Comparison of ENCODE assay signal across 16 cellular contexts in the genomic region with DNA sequence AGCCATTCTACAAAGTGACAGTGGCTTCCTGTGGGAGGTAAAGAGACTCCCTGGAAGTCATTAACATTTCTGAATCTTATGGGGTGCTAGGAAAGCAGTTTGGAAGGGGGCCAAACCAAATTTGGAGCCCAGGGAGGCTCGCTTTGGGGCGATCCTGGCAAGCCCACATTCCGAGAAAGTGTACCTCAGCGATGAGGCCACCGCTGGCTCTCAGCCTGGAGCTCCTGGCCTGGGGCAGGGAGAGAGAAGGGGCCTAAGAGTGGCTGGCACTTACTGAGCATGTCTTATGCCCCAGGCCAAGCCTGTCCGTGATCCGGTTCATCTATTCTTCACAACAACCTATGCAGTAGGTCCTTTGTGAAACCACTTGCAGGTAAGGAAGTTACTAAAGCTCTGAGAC.
DNase-seq lines count a peak whose midpoint lies in the region; ATAC-seq, FAIRE-seq and TF ChIP-seq lines count a peak whose summit lies in the region.
"Had no signal": no experiment of that assay in that cellular context is flagged by ENCODE, and none has a peak within 500 bp of the region (broad histone marks: within the 10 kb centered on the region; RNA-seq: fewer than 3 reads in every experiment).

No MANE protein-coding gene starts in this region.

- H3K27ac Mint-ChIP-seq in GM23338 = no peak overlapping the region
- H3K27ac Mint-ChIP-seq in WTC11 = no peak overlapping the region

- H3K9me3 ChIP-seq in keratinocyte (ENCODE audit: control insufficient read depth, low read depth, low read length) (no peaks in the 10 kb centered on the region), upper lobe of left lung (no peaks in the 10 kb centered on the region)

- peaks cover 9% of the 10 kb centered on the region; the same call in 1 of the 2 replicates for H3K9me2 ChIP-seq in GM23338 (ENCODE audit: insufficient read depth)

- no peaks in the 10 kb centered on the region for H3F3A ChIP-seq in GM23338 (replicated peaks; ENCODE audit: low read depth)

- no peak overlapping the region for H3K9ac ChIP-seq in keratinocyte (ENCODE audit: control insufficient read depth, extremely low read depth, insufficient read depth, low read length)

- no peak for FAIRE-seq in keratinocyte (lab: Jason Lieb, UNC)
- FAIRE-seq: GM19239 had no signal

- dilution Hi-C loops in keratinocyte (cut with MboI; ENCODE audit: extremely low pct_ligation_motif_present, low sequenced_read_pairs) = no loop called here

- DNase-seq in GM23338 (ENCODE audit: low spot score) = no peak
- no peak for DNase-seq in WTC11 (ENCODE audit: low spot score)
- DNase-seq in keratinocyte (ENCODE audit: low read depth, low spot score) = peak; percentile 33
- peak; percentile 45 for DNase-seq in upper lobe of left lung
- no peak for DNase-seq in NCI-H748 (lab: John Stamatoyannopoulos, UW; ENCODE audit: unreplicated experiment)
- no peak for DNase-seq in left cardiac atrium
- DNase-seq: DMS 273 treated with DMSO at 0.1 percent for 48 hours, H7, NCI-H1417 treated with DMSO at 0.1 percent for 48 hours, NCI-H2029, NCI-H524, Right ventricle myocardium superior had no signal

- no peaks in the 10 kb centered on the region; the same call in 2 of the 3 replicates for H3K9me3 Mint-ChIP-seq in GM23338
- H3K9me3 Mint-ChIP-seq in WTC11 = peaks cover 3% of the 10 kb centered on the region; the same call in 1 of the 2 replicates

- H3K27me3 ChIP-seq in GM23338 (ENCODE audit: insufficient read depth) = no peaks in the 10 kb centered on the region
- no peaks in the 10 kb centered on the region for H3K27me3 ChIP-seq in keratinocyte (ENCODE audit: control insufficient read depth, extremely low read depth, insufficient read depth, low read length)
- H3K27me3 ChIP-seq in upper lobe of left lung = no peaks in the 10 kb centered on the region

- no peak for TF ChIP-seq POLR2A in upper lobe of left lung (IDR thresholded peaks at IDR 0.05)

- ATAC-seq in GM23338 = no peak
- ATAC-seq in WTC11 = no peak
- peak in 1 of 2 donors; percentile 27 for ATAC-seq in upper lobe of left lung (ENCODE audit: low FRiP score in 2 of 2)
- ATAC-seq in left cardiac atrium = no peak
- no peak for ATAC-seq in HG02571 (IDR thresholded peaks at IDR 0.05; ENCODE audit: unreplicated experiment)

- intact Hi-C loops in left cardiac atrium (cut with DNase I) = no loop called here

- H3K36me3 ChIP-seq in GM23338 (ENCODE audit: insufficient read depth) = no peaks in the 10 kb centered on the region
- H3K36me3 ChIP-seq in keratinocyte (ENCODE audit: control insufficient read depth in 2 of 2, extremely low read depth in 1 of 2, insufficient read depth in 2 of 2, low read length in 2 of 2) = no peaks in the 10 kb centered on the region
- H3K36me3 ChIP-seq in upper lobe of left lung = no peaks in the 10 kb centered on the region

- no peaks in the 10 kb centered on the region for H3K9me1 ChIP-seq in keratinocyte (ENCODE audit: control insufficient read depth, extremely low read depth, insufficient read depth, low read length)

- H3K4me3 Mint-ChIP-seq in GM23338 (no peak overlapping the region), WTC11 (no peak overlapping the region)

- H3K4me1 Mint-ChIP-seq in GM23338 = peaks cover 14% of the 10 kb centered on the region
- H3K4me1 Mint-ChIP-seq in WTC11 = peaks cover 13% of the 10 kb centered on the region

- H3K4me2 ChIP-seq in GM23338 (no peak overlapping the region), keratinocyte (ENCODE audit: control insufficient read depth, extremely low read depth, insufficient read depth, low read depth, low read length) (peak overlapping the region; percentile 22)

- H3K27me3 Mint-ChIP-seq in GM23338 (ENCODE audit: insufficient read depth, low read depth, poor library complexity) (peaks cover 3% of the 10 kb centered on the region), WTC11 (ENCODE audit: low read depth) (no peaks in the 10 kb centered on the region)

- TF ChIP-seq CTCF in GM23338 (conservative IDR thresholded peaks at IDR 0.05; ENCODE audit: low read depth in 2 of 2) (no peak), WTC11 (IDR thresholded peaks at IDR 0.05) (no peak), keratinocyte (optimal IDR thresholded peaks at IDR 0.05 in 1 of 3, IDR thresholded peaks at IDR 0.05 in 1 of 3, conservative IDR thresholded peaks at IDR 0.05 in 1 of 3; ENCODE audit: extremely low read depth in 1 of 3, insufficient read depth in 2 of 3, low read length in 3 of 3) (no peak), upper lobe of left lung (IDR thresholded peaks at IDR 0.05) (no peak)

- no peak overlapping the region for H3K4me3 ChIP-seq in GM23338
- H3K4me3 ChIP-seq in keratinocyte (ENCODE audit: control insufficient read depth in 2 of 3, extremely low read depth in 1 of 3, insufficient read depth in 2 of 3, low read depth in 1 of 3, low read length in 3 of 3) = no peak overlapping the region
- H3K4me3 ChIP-seq in upper lobe of left lung = no peak overlapping the region
- H3K4me3 ChIP-seq: SK-N-MC had no signal

- 58 to 87% methylated on average over 7 of the region's 7 CpGs for WGBS in upper lobe of left lung, 2 donors

- 0 out of 3 replicates have a peak, but pooled peaks cover 2% of the 10 kb centered on the region for H3K36me3 Mint-ChIP-seq in GM23338 (ENCODE audit: low read depth)
- no peaks in the 10 kb centered on the region for H3K36me3 Mint-ChIP-seq in WTC11

- TF ChIP-seq EP300 in upper lobe of left lung (IDR thresholded peaks at IDR 0.05) = no peak

- CTCF ChIA-PET in WTC11 (lab: Charles Lee) = interaction anchor here (1.5 kb wide), 1 partner anchor 317 kb away, joined by 5 read pairs; no protein-coding TSS in a partner anchor

- POLR2A ChIA-PET in WTC11 (lab: Charles Lee) = no interaction called here

- no peak overlapping the region for H3K27ac ChIP-seq in GM23338 (ENCODE audit: low read depth)
- H3K27ac ChIP-seq in keratinocyte (ENCODE audit: control insufficient read depth, insufficient read depth, low read length) = no peak overlapping the region
- no peak overlapping the region for H3K27ac ChIP-seq in upper lobe of left lung
- H3K27ac ChIP-seq: C4-2B, SK-N-MC had no signal

- H4K20me1 ChIP-seq in GM23338 (replicated peaks; ENCODE audit: insufficient read depth) (no peaks in the 10 kb centered on the region), keratinocyte (ENCODE audit: control insufficient read depth, extremely low read depth, insufficient read depth, low read length) (no peaks in the 10 kb centered on the region)

- no peaks in the 10 kb centered on the region for H3K79me2 ChIP-seq in GM23338 (replicated peaks; ENCODE audit: insufficient read depth)
- no peaks in the 10 kb centered on the region for H3K79me2 ChIP-seq in keratinocyte (ENCODE audit: control insufficient read depth, insufficient read depth, low read length)

- 0 out of 2 replicates have a peak overlapping the region, but pooled peaks have one; percentile 18 for H2AFZ ChIP-seq in GM23338
- no peak overlapping the region for H2AFZ ChIP-seq in keratinocyte (ENCODE audit: control insufficient read depth, low read length)

- H3K4me1 ChIP-seq in GM23338 (ENCODE audit: insufficient read depth) (peaks cover 13% of the 10 kb centered on the region), keratinocyte (ENCODE audit: control insufficient read depth, extremely low read depth, insufficient read depth, low read length) (peaks cover 5% of the 10 kb centered on the region), upper lobe of left lung (peaks cover 0 to 31% (median 5%) of the 10 kb centered on the region in 4 donors)

TF ChIP-seq in WTC11, 78 proteins besides CTCF, POLR2A, EP300 and RAD21:
- TF ChIP-seq, protein P1, sequence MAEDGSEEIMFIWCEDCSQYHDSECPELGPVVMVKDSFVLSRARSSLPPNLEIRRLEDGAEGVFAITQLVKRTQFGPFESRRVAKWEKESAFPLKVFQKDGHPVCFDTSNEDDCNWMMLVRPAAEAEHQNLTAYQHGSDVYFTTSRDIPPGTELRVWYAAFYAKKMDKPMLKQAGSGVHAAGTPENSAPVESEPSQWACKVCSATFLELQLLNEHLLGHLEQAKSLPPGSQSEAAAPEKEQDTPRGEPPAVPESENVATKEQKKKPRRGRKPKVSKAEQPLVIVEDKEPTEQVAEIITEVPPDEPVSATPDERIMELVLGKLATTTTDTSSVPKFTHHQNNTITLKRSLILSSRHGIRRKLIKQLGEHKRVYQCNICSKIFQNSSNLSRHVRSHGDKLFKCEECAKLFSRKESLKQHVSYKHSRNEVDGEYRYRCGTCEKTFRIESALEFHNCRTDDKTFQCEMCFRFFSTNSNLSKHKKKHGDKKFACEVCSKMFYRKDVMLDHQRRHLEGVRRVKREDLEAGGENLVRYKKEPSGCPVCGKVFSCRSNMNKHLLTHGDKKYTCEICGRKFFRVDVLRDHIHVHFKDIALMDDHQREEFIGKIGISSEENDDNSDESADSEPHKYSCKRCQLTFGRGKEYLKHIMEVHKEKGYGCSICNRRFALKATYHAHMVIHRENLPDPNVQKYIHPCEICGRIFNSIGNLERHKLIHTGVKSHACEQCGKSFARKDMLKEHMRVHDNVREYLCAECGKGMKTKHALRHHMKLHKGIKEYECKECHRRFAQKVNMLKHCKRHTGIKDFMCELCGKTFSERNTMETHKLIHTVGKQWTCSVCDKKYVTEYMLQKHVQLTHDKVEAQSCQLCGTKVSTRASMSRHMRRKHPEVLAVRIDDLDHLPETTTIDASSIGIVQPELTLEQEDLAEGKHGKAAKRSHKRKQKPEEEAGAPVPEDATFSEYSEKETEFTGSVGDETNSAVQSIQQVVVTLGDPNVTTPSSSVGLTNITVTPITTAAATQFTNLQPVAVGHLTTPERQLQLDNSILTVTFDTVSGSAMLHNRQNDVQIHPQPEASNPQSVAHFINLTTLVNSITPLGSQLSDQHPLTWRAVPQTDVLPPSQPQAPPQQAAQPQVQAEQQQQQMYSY (CRISPR knock-in tag; IDR thresholded peaks at IDR 0.05) = peak; percentile 39; the same call in 1 of the 2 replicates
- TF ChIP-seq NFATC4 (CRISPR knock-in tag; IDR thresholded peaks at IDR 0.05) (no peak), TCF7 (CRISPR knock-in tag; IDR thresholded peaks at IDR 0.05; ENCODE audit: low read depth) (no peak), MYBL2 (CRISPR knock-in tag; IDR thresholded peaks at IDR 0.05) (no peak)

Comparison
In these comparisons a context has a peak if more than half of its experiments do, and no peak if none do; other contexts are left out.
1. DNase-seq: peak in keratinocyte (single experiment) and upper lobe of left lung (2 of 2); none in GM23338 (single experiment), WTC11 (single experiment), NCI-H748 (single experiment) and left cardiac atrium (single experiment).